ENCODE assay signal across 26 cellular contexts in the genomic region with DNA sequence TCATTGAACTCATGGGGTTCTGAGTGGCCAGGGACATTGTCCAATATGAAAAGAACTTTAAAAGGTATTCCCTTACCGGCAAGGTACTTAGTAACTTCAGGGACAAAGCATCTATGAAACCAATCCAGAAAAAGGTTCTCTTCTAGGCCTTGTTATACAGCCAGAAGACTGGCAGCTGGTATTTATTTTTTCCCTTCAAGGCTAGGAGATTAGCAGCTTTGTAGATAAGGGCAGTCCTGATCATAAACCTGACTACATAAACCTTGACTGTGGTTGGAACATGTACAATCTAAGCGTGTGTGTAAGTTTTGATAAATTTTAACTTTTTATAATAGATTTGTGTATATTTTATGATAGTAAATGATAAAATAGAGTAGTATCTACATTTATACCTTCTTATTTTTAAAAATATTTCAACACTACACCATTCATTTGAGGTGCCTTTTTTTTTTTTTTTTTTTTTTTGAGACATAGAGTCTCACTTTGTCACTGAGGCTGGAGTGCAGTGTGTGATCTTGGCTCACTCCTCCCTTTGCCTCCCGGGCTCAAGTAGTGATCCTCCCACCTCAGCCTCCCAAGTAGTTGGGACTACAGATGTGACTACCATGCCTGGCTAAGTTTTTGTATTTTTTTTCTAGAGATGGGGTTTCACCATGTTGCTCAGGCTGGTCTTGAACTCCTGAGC. TPM values are rescaled to one million over a fixed set of nuclear protein-coding genes. Genes with fewer than 3 reads are reported as not detected.
A peak's percentile ranks its signal among the peaks of the same experiment; 100 is the strongest.
DNase-seq lines count a peak whose midpoint lies in the region; ATAC-seq, FAIRE-seq and TF ChIP-seq lines count a peak whose summit lies in the region.
"Had no signal": no experiment of that assay in that cellular context is flagged by ENCODE, and none has a peak within 500 bp of the region (broad histone marks: within the 10 kb centered on the region; RNA-seq: fewer than 3 reads in every experiment).

No MANE protein-coding gene starts in this region.

- H3K27me3 ChIP-seq in body of pancreas (no peaks in the 10 kb centered on the region), left lung (no peaks in the 10 kb centered on the region), pancreas (no peaks in the 10 kb centered on the region), HepG2 (ENCODE audit: control insufficient read depth in 1 of 2, insufficient read depth in 2 of 2, low read length in 2 of 2) (no peaks in the 10 kb centered on the region)
- H3K27me3 ChIP-seq: SJSA1 had no signal

- peak overlapping the region; percentile 68; the same call in 1 of the 2 replicates for H3K27ac Mint-ChIP-seq in HFFc6
- H3K27ac Mint-ChIP-seq: CD8-positive, alpha-beta memory T cell; GM23338 had no signal

- H3K36me3 Mint-ChIP-seq in HFFc6 (ENCODE audit: low read depth): peaks cover 14% of the 10 kb centered on the region
- H3K36me3 Mint-ChIP-seq: CD8-positive, alpha-beta memory T cell had no signal

- no TSS peak for BruUV-seq in HepG2 (replicated peaks; lab: Mats Ljungman, UMichigan)

- DNase-seq in HFFc6 (no peak), body of pancreas (peak in 1 of 4 donors; percentile 30), left lung (no peak), pancreas (peak in 2 of 6 donors; percentile 19 to 22), pons (ENCODE audit: low spot score) (no peak), HepG2 (ENCODE audit: low spot score) (no peak)
- DNase-seq: Calu3; CD8-positive, alpha-beta memory T cell; DMS53; NCI-H1092 treated with DMSO at 0.1 percent for 48 hours; NCI-H146; NCI-H2029; NCI-H2171; NCI-H345; NCI-H524; NCI-H774 had no signal

- intact Hi-C loops in body of pancreas (cut with DNase I) (no loop called here), left lung (cut with DNase I) (no loop called here), pancreas (cut with DNase I) (no loop called here), HepG2 (cut with micrococcal nuclease; ENCODE audit: unreplicated experiment) (no loop called here)

- CTCF ChIA-PET in HepG2 (lab: Yijun Ruan, JAX; ENCODE audit: low intra/inter-chr PET ratio, low total read pairs): no interaction called here

- no peaks in the 10 kb centered on the region for H3K79me2 ChIP-seq in HepG2 (ENCODE audit: insufficient read depth, low read length)

- H3K27me3 Mint-ChIP-seq in HFFc6 (ENCODE audit: insufficient read depth): no peaks in the 10 kb centered on the region
- H3K27me3 Mint-ChIP-seq: CD8-positive, alpha-beta memory T cell had no signal

- H3K36me3 ChIP-seq in body of pancreas (replicated peaks in 1 of 2; ENCODE audit: insufficient read depth in 1 of 2, low read depth in 2 of 2) (no peaks in the 10 kb centered on the region), left lung (no peaks in the 10 kb centered on the region), pancreas (no peaks in the 10 kb centered on the region), HepG2 (replicated peaks in 1 of 2; ENCODE audit: control insufficient read depth in 1 of 2, insufficient read depth in 2 of 2, low read length in 2 of 2) (no peaks in the 10 kb centered on the region)
- H3K36me3 ChIP-seq: HAP-1 had no signal

- POLR2A ChIA-PET in HepG2 (lab: Yijun Ruan, JAX): no interaction called here

- H3K9me3 Mint-ChIP-seq in HFFc6: no peaks in the 10 kb centered on the region
- H3K9me3 Mint-ChIP-seq: GM23338 had no signal

- FAIRE-seq in pancreas (lab: Jason Lieb, UNC): peak; percentile 60
- no peak for FAIRE-seq in HepG2 (lab: Jason Lieb, UNC)
- FAIRE-seq: A204.1 had no signal

- no peaks in the 10 kb centered on the region for H4K20me1 ChIP-seq in HepG2 (ENCODE audit: insufficient read depth, low read length)

- peaks cover 38% of the 10 kb centered on the region for H3K4me1 Mint-ChIP-seq in HFFc6 (ENCODE audit: low read depth)
- H3K4me1 Mint-ChIP-seq: CD8-positive, alpha-beta memory T cell; GM23338 had no signal

- H3K9me3 ChIP-seq in body of pancreas (no peaks in the 10 kb centered on the region), left lung (no peaks in the 10 kb centered on the region), pancreas (no peaks in the 10 kb centered on the region), HepG2 (ENCODE audit: low read length) (no peaks in the 10 kb centered on the region)
- H3K9me3 ChIP-seq: HAP-1 had no signal

- 14 to 16% methylated on average over 3 of the region's 3 CpGs for WGBS in body of pancreas, 2 donors
- WGBS in pancreas, 2 donors: 17 to 21% methylated on average over 3 of the region's 3 CpGs
- WGBS in HepG2 (ENCODE audit: low lambda C conversion rate): 2% methylated on average over 3 of the region's 3 CpGs

- H3K4me3 ChIP-seq in body of pancreas: no peak overlapping the region
- H3K4me3 ChIP-seq in left lung: no peak overlapping the region
- H3K4me3 ChIP-seq in pancreas: no peak overlapping the region
- H3K4me3 ChIP-seq in HepG2 (replicated peaks in 1 of 3; ENCODE audit: insufficient read depth in 1 of 3, low read depth in 2 of 3, low read length in 3 of 3): no peak overlapping the region
- H3K4me3 ChIP-seq: GM23338, HAP-1, SJSA1 had no signal

- H2AFZ ChIP-seq in HepG2 (ENCODE audit: low read length): no peak overlapping the region
- H2AFZ ChIP-seq: GM23338 had no signal

- peak overlapping the region in 2 of 4 donors; percentile 1 to 49 for H3K27ac ChIP-seq in body of pancreas
- no peak overlapping the region for H3K27ac ChIP-seq in left lung
- H3K27ac ChIP-seq in pancreas: no peak overlapping the region
- no peak overlapping the region for H3K27ac ChIP-seq in HepG2 (ENCODE audit: extremely low read length, insufficient read depth, low read length)
- H3K27ac ChIP-seq: C4-2B, KMS-11, SJSA1 had no signal

- no peak overlapping the region for H3K4me3 Mint-ChIP-seq in HFFc6
- H3K4me3 Mint-ChIP-seq: CD8-positive, alpha-beta memory T cell; GM23338 had no signal

- no peak for TF ChIP-seq POLR2A in body of pancreas (IDR thresholded peaks at IDR 0.05)
- TF ChIP-seq POLR2A in HepG2 (IDR thresholded peaks at IDR 0.05; ENCODE audit: insufficient read depth in 1 of 2, low read depth in 2 of 2, low read length in 2 of 2): no peak

- H3K4me2 ChIP-seq in HepG2 (ENCODE audit: low read depth, low read length): no peak overlapping the region
- H3K4me2 ChIP-seq: GM23338, KMS-11 had no signal

- no peak overlapping the region for H3K9ac ChIP-seq in HepG2 (ENCODE audit: insufficient read depth, low read depth, low read length)
- H3K9ac ChIP-seq: KMS-11 had no signal

- H3K4me1 ChIP-seq in body of pancreas: peaks cover 22% of the 10 kb centered on the region
- peaks cover 0 to 5% of the 10 kb centered on the region in 2 donors for H3K4me1 ChIP-seq in left lung
- H3K4me1 ChIP-seq in pancreas: peaks cover 4 to 18% (median 10%) of the 10 kb centered on the region in 3 donors
- H3K4me1 ChIP-seq in HepG2 (ENCODE audit: insufficient read depth, low read length): no peaks in the 10 kb centered on the region
- H3K4me1 ChIP-seq: HAP-1 had no signal

- no peak for TF ChIP-seq EP300 in HepG2 (IDR thresholded peaks at IDR 0.05; ENCODE audit: low read depth in 2 of 2, low read length in 2 of 2)
- no peak for TF ChIP-seq EP300 in HepG2 (CRISPR knock-in tag; IDR thresholded peaks at IDR 0.05; ENCODE audit: borderline replicate concordance)

- ATAC-seq in body of pancreas: peak; percentile 95
- ATAC-seq in left lung: peak; percentile 50
- ATAC-seq in pancreas: peak; percentile 96 to 99 (median 97)
- no peak for ATAC-seq in GM21360 (IDR thresholded peaks at IDR 0.05; ENCODE audit: unreplicated experiment)
- no peak for ATAC-seq in GM18870 (IDR thresholded peaks at IDR 0.05; ENCODE audit: unreplicated experiment)
- no peak for ATAC-seq in HepG2
- ATAC-seq: GM23338, Right ventricle myocardium inferior had no signal

- in situ Hi-C loops in HepG2 (cut with HindIII; ENCODE audit: extremely low pct_ligation_motif_present, low pct_unique_long_range_greater_than_20kb): no loop called here

- no peak for TF ChIP-seq RAD21 in HepG2 (CRISPR knock-in tag; IDR thresholded peaks at IDR 0.05)

- no peak for TF ChIP-seq CTCF in HFFc6 (IDR thresholded peaks at IDR 0.05)
- no peak for TF ChIP-seq CTCF in body of pancreas (IDR thresholded peaks at IDR 0.05)
- no peak for TF ChIP-seq CTCF in left lung (IDR thresholded peaks at IDR 0.05)
- no peak for TF ChIP-seq CTCF in pancreas (IDR thresholded peaks at IDR 0.05)
- no peak for TF ChIP-seq CTCF in HepG2 (CRISPR knock-in tag; IDR thresholded peaks at IDR 0.05)

TF ChIP-seq in HepG2, 621 proteins besides CTCF, POLR2A, EP300 and RAD21 (continues in another document):
- TF ChIP-seq ZNF33B (CRISPR knock-in tag; IDR thresholded peaks at IDR 0.05) (no peak), ZNF678 (CRISPR knock-in tag; IDR thresholded peaks at IDR 0.05) (no peak), ZNF703 (CRISPR knock-in tag; IDR thresholded peaks at IDR 0.05; ENCODE audit: borderline replicate concordance) (no peak)

RNA-seq across cellular contexts. Expression of a gene that starts 24.5 kb away (rescaled TPM):
- total RNA-seq in HFFc6 (2021; fragmentation: NEBNext Ultra II Directional; extraction: Animal tissue kit (Norgen Biotek cat#: 25700)): 1 to 10 TPM; 3.3 to 7.2 (median 4.9) TPM
- total RNA-seq in body of pancreas (1 to 10 TPM; 6.6 to 9.1 TPM), left lung (10 to 100 TPM; 17.0 to 22.9 TPM), pancreas (10 to 100 TPM in 3 of 6 donors, 1 to 10 TPM in 3; 5.8 to 11.3 (median 9.8) TPM), HepG2 (2016; rRNA removed; fragmentation: Illumina TruSeq; extraction: Trizol) (not detected in 2 replicates)
- polyA plus RNA-seq in pancreas (1 to 10 TPM; 3.5 to 4.6 TPM), HepG2 (2011; rRNA removed) (not detected in 2 replicates)
- total RNA-seq in HepG2 (2016; cell fraction: cytosol; rRNA removed; fragmentation: Illumina TruSeq; extraction: Trizol; ENCODE audit: low read depth): not detected in 2 replicates
- total RNA-seq in HepG2 (2016; cell fraction: insoluble cytoplasmic fraction; rRNA removed; fragmentation: Illumina TruSeq; extraction: Trizol): not detected in 2 replicates
- total RNA-seq in HepG2 (2016; cell fraction: membrane; rRNA removed; fragmentation: Illumina TruSeq; extraction: Trizol): not detected in 2 replicates
- total RNA-seq in HepG2 (2016; cell fraction: nucleus; rRNA removed; fragmentation: Illumina TruSeq; extraction: Trizol): not detected in 2 replicates
- polyA plus RNA-seq in HepG2 (2011; cell fraction: cytosol; rRNA removed): not detected in 2 replicates
- polyA plus RNA-seq in HepG2 (2011; cell fraction: nucleus; rRNA removed): not detected in 2 replicates
- polyA plus RNA-seq in HepG2 (2012): not detected in 2 replicates
- polyA plus RNA-seq in HepG2 (2016; cell fraction: cytosol; fragmentation: Illumina TruSeq; extraction: Trizol; ENCODE audit: low read depth): not detected in 2 replicates
- not detected in 2 replicates for polyA plus RNA-seq in HepG2 (2016; cell fraction: insoluble cytoplasmic fraction; fragmentation: Illumina TruSeq; extraction: Trizol; ENCODE audit: low read depth)
- polyA plus RNA-seq in HepG2 (2016; cell fraction: membrane; fragmentation: Illumina TruSeq; extraction: Trizol; ENCODE audit: low read depth): not detected in 2 replicates
- not detected in 2 replicates for polyA plus RNA-seq in HepG2 (2016; cell fraction: nucleus; fragmentation: Illumina TruSeq; extraction: Trizol; ENCODE audit: insufficient read depth, low read depth)
- polyA minus RNA-seq in HepG2 (2011; rRNA and poly(A)+ RNA removed; ENCODE audit: low replicate concordance): 5.3 TPM in 1 of 2 replicates, not detected in the other
- not detected in 2 replicates for polyA minus RNA-seq in HepG2 (2011; cell fraction: cytosol; rRNA and poly(A)+ RNA removed)
- polyA minus RNA-seq in HepG2 (2011; cell fraction: nucleus; rRNA and poly(A)+ RNA removed): not detected in 2 replicates
- total RNA-seq: CD8-positive, alpha-beta memory T cell; OCI-LY7 had no signal
- polyA plus RNA-seq: CD8-positive, alpha-beta memory T cell had no signal

Comparison
In these comparisons a context has a peak if more than half of its experiments do, and no peak if none do; other contexts are left out.
1. ATAC-seq: peak in body of pancreas (single experiment), left lung (single experiment) and pancreas (4 of 4); none in GM21360 (single experiment), GM18870 (single experiment) and HepG2 (single experiment).